ENCODE assay signal across 18 cellular contexts in the genomic region with DNA sequence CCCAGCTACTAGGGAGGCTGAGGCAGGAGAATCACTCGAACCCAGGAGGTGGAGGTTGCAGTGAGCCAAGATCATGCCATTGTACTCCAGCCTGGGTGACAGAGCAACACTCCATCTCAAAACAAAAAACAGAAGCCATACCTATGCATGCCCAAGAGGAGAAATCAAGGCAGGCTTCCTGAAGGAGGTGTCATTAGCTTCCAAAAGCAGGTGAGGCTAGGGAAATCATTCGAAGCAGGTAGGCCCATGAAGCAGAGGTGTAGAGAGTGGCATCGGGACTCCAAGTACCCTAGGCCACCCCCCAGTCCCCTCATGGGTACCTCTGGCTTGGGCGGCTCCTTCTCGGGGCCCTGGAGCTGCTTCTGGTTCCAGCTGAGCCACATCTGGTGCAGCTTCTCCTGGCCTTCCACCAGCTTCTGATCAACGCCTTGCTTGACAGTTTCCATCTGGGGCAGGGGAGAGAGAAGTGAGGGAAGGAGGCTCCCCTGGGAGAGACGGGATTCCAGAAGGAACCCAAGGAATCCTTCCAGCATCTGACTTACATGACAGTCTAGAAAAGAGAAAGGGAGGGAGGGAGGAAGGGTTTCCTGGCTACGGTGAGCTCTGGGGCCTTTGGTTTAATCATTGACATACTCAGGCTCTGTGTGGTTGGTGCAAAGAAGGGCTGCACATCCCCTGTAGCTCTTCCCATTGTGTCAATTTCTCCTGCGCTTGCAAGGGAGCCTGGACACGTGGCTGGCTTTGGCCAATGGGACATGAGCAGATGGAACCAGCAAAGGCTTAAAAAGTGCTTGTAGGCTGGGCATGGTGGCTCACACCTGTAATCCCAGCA. TPM values are rescaled to one million over a fixed set of nuclear protein-coding genes. Genes with fewer than 3 reads are reported as not detected.
A peak's percentile ranks its signal among the peaks of the same experiment; 100 is the strongest.
DNase-seq lines count a peak whose midpoint lies in the region; TF ChIP-seq lines count a peak whose summit lies in the region.
"Had no signal": no experiment of that assay in that cellular context is flagged by ENCODE, and none has a peak within 500 bp of the region (broad histone marks: within the 10 kb centered on the region; RNA-seq: fewer than 3 reads in every experiment).

No MANE protein-coding gene starts in this region.

- TF ChIP-seq POLR2A in stomach (IDR thresholded peaks at IDR 0.05) = no peak

- no peak overlapping the region for H3K4me3 ChIP-seq in choroid plexus epithelial cell (ENCODE audit: low read depth, low read length)
- no peak overlapping the region for H3K4me3 ChIP-seq in stomach
- H3K4me3 ChIP-seq: Peyer's patch had no signal

- peak; percentile 56 for DNase-seq in GM04504 (ENCODE audit: low read depth)
- peak; percentile 46 for DNase-seq in choroid plexus epithelial cell (ENCODE audit: low read depth)
- peak; percentile 32 for DNase-seq in hepatic stellate cell (ENCODE audit: low spot score)
- no peak for DNase-seq in stomach
- no peak for DNase-seq in stimulated activated naive CD4-positive, alpha-beta T cell treated with Interleukin-2 at 50 U/mL for 16 hours (lab: John Stamatoyannopoulos, UW)
- DNase-seq in hypothalamus (lab: John Stamatoyannopoulos, UW) = no peak
- no peak for DNase-seq in NCI-H2081 (lab: John Stamatoyannopoulos, UW)
- DNase-seq in glutamatergic neuron = no peak
- DNase-seq: activated naive CD8-positive, alpha-beta T cell treated with anti-CD3 and anti-CD28 coated beads, Interleukin-2, amount 10 ng/mL, durations not matched to agents 7 days and 5 days; GDM1; immature natural killer cell; NCI-H510A; Peyer's patch; stimulated activated CD4-positive, alpha-beta T cell treated with anti-CD3 and anti-CD28 coated beads, Interleukin-2, amount 100 ng/mL, for 48 hours; T-cell had no signal

- WGBS in stomach, 5 donors = 72 to 81% (median 75%) methylated on average over 8 to 10 of the region's 10 CpGs

- no peak overlapping the region for H3K4me3 Mint-ChIP-seq in glutamatergic neuron (ENCODE audit: unreplicated experiment)
- H3K4me3 Mint-ChIP-seq: activated naive CD8-positive, alpha-beta T cell treated with anti-CD3 and anti-CD28 coated beads, Interleukin-2, amount 10 ng/mL, durations not matched to agents 7 days and 5 days; immature natural killer cell; T-cell had no signal

- peaks cover 11 to 91% (median 88%) of the 10 kb centered on the region in 4 donors for H3K36me3 ChIP-seq in stomach

- no peaks in the 10 kb centered on the region for H3K27me3 ChIP-seq in stomach
- H3K27me3 ChIP-seq: Peyer's patch had no signal

- H3K27me3 Mint-ChIP-seq in glutamatergic neuron (ENCODE audit: unreplicated experiment) = no peaks in the 10 kb centered on the region
- H3K27me3 Mint-ChIP-seq: activated naive CD8-positive, alpha-beta T cell treated with anti-CD3 and anti-CD28 coated beads, Interleukin-2, amount 10 ng/mL, durations not matched to agents 7 days and 5 days; T-cell had no signal

- intact Hi-C loops in stomach (cut with DNase I; ENCODE audit: low total_unique reads) = no loop called here

- TF ChIP-seq CTCF in choroid plexus epithelial cell (conservative IDR thresholded peaks at IDR 0.05; ENCODE audit: low read depth, low read length) (no peak), stomach (IDR thresholded peaks at IDR 0.05) (no peak), glutamatergic neuron (IDR thresholded peaks at IDR 0.05; ENCODE audit: partially characterized antibody, unreplicated experiment) (no peak)

- H3K4me1 ChIP-seq in stomach = peaks cover 0 to 19% (median 2%) of the 10 kb centered on the region in 4 donors

- H3K27ac Mint-ChIP-seq in glutamatergic neuron (ENCODE audit: unreplicated experiment) = no peak overlapping the region
- H3K27ac Mint-ChIP-seq: activated naive CD8-positive, alpha-beta T cell treated with anti-CD3 and anti-CD28 coated beads, Interleukin-2, amount 10 ng/mL, durations not matched to agents 7 days and 5 days; immature natural killer cell; T-cell had no signal

- H3K27ac ChIP-seq in stomach = peak overlapping the region in 4 of 5 donors; percentile 30 to 72 (median 54)
- H3K27ac ChIP-seq: C4-2B, HL-60 had no signal

- H3K4me1 Mint-ChIP-seq in glutamatergic neuron (ENCODE audit: low read depth, unreplicated experiment) = no peaks in the 10 kb centered on the region
- H3K4me1 Mint-ChIP-seq: activated naive CD8-positive, alpha-beta T cell treated with anti-CD3 and anti-CD28 coated beads, Interleukin-2, amount 10 ng/mL, durations not matched to agents 7 days and 5 days; immature natural killer cell had no signal

- TF ChIP-seq EP300 in stomach (IDR thresholded peaks at IDR 0.05) = no peak

- no peaks in the 10 kb centered on the region for H3K9me3 ChIP-seq in stomach
- H3K9me3 ChIP-seq: Peyer's patch had no signal

- peaks cover 4% of the 10 kb centered on the region for H3K9me3 Mint-ChIP-seq in glutamatergic neuron (ENCODE audit: unreplicated experiment)
- H3K9me3 Mint-ChIP-seq: activated naive CD8-positive, alpha-beta T cell treated with anti-CD3 and anti-CD28 coated beads, Interleukin-2, amount 10 ng/mL, durations not matched to agents 7 days and 5 days; immature natural killer cell; T-cell had no signal

- H3K36me3 Mint-ChIP-seq in glutamatergic neuron (ENCODE audit: unreplicated experiment) = no peaks in the 10 kb centered on the region

RNA-seq across cellular contexts. Expression of a gene that starts 13.1 kb away (rescaled TPM):
- 10 to 100 TPM in 3 of 5 donors, 1 to 10 TPM in 2; 1.8 to 46.9 (median 19.6) TPM for total RNA-seq in stomach
- polyA plus RNA-seq in stomach = 10 to 100 TPM; 11.6 to 16.2 (median 13.7) TPM
- total RNA-seq in glutamatergic neuron (ENCODE audit: unreplicated experiment) = not detected

RNA-seq across cellular contexts. Expression of a gene that starts 22.9 kb away (rescaled TPM):
- total RNA-seq in stomach (10 to 100 TPM in 4 of 5 donors, 1 to 10 TPM in 1; 8.9 to 42.6 (median 16.3) TPM), glutamatergic neuron (ENCODE audit: unreplicated experiment) (6.8 TPM)
- polyA plus RNA-seq in stomach = 10 to 100 TPM; 39.2 to 55.3 (median 44.0) TPM

RNA-seq across cellular contexts. Expression of a gene that starts 53.0 kb away (rescaled TPM):
- total RNA-seq in stomach (10 to 100 TPM in 3 of 5 donors, 1 to 10 TPM in 2; 8.8 to 30.7 (median 12.8) TPM), glutamatergic neuron (ENCODE audit: unreplicated experiment) (11.3 TPM)
- 1 to 10 TPM; 3.5 to 4.0 (median 3.8) TPM for polyA plus RNA-seq in stomach

RNA-seq across cellular contexts. Expression of a gene that starts 58.1 kb away (rescaled TPM):
- total RNA-seq in stomach = under 1 TPM in 1 of 5 donors, not detected in 4; 0.73 TPM
- polyA plus RNA-seq in stomach = under 1 TPM in 1 of 3 donors, not detected in 2; 0.20 TPM
- total RNA-seq in glutamatergic neuron (ENCODE audit: unreplicated experiment) = not detected
- total RNA-seq: myocyte had no signal

Comparison
In these comparisons a context has a peak if more than half of its experiments do, and no peak if none do; other contexts are left out.
1. DNase-seq: peak in GM04504 (single experiment), choroid plexus epithelial cell (single experiment) and hepatic stellate cell (single experiment); none in stomach (single experiment), stimulated activated naive CD4-positive, alpha-beta T cell treated with Interleukin-2 at 50 U/mL for 16 hours (single experiment), hypothalamus (0 of 51), NCI-H2081 (0 of 2) and glutamatergic neuron (single experiment).